ENCODE assay signal across 13 cellular contexts in genomic region chr4:47824844-47825243, GRCh38. TPM values are rescaled to one million over a fixed set of nuclear protein-coding genes. Genes with fewer than 3 reads are reported as not detected.
DNase-seq lines count a peak whose midpoint lies in the region; ATAC-seq, FAIRE-seq and TF ChIP-seq lines count a peak whose summit lies in the region.
"Had no signal": no experiment of that assay in that cellular context is flagged by ENCODE, and none has a peak within 500 bp of the region (broad histone marks: within the 10 kb centered on the region; RNA-seq: fewer than 3 reads in every experiment).

No MANE protein-coding gene starts in this region.

- no peak for FAIRE-seq in H1 (lab: Jason Lieb, UNC)

- no peak overlapping the region for H3K4me3 Mint-ChIP-seq in WTC11
- H3K4me3 Mint-ChIP-seq: activated naive CD8-positive, alpha-beta T cell; natural killer cell treated with Interleukin-12 subunit alpha and Interleukin-12 subunit beta and Interleukin-15 and Interleukin-18, amount 100 ng/mL, for 72 hours had no signal

- H2BK120ac ChIP-seq in H1 (replicated peaks; ENCODE audit: low read depth, low read length), result no peak overlapping the region

- no peaks in the 10 kb centered on the region for H3K9me3 ChIP-seq in H1 (ENCODE audit: insufficient read depth in 2 of 2, low read depth in 1 of 2, low read length in 1 of 2)
- no peaks in the 10 kb centered on the region for H3K9me3 ChIP-seq in psoas muscle

- H3K56ac ChIP-seq in H1 (replicated peaks; ENCODE audit: insufficient read length, low read depth, low read length), result no peak overlapping the region

- peaks cover 3% of the 10 kb centered on the region; the same call in 1 of the 2 replicates for H3K4me1 Mint-ChIP-seq in WTC11

- H3K9ac ChIP-seq in H1 (replicated peaks in 1 of 4; ENCODE audit: extremely low read depth in 1 of 4, low read depth in 3 of 4, low read length in 3 of 4), result no peak overlapping the region

- no peak overlapping the region for H2AK5ac ChIP-seq in H1 (ENCODE audit: low read depth, low read length)

- no peak overlapping the region for H3K23ac ChIP-seq in H1 (ENCODE audit: insufficient read length)

- TF ChIP-seq RAD21 in H1 (IDR thresholded peaks at IDR 0.05 in 1 of 2, conservative IDR thresholded peaks at IDR 0.05 in 1 of 2; ENCODE audit: low read depth in 2 of 2, low read length in 2 of 2), result no peak

- H3K18ac ChIP-seq in H1 (ENCODE audit: extremely low read depth, low read length), result no peak overlapping the region

- H3K14ac ChIP-seq in H1 (ENCODE audit: insufficient read length), result no peak overlapping the region

- no peaks in the 10 kb centered on the region for H4K20me1 ChIP-seq in H1 (replicated peaks in 1 of 2; ENCODE audit: control insufficient read depth in 1 of 2, insufficient read depth in 2 of 2, low read length in 2 of 2)

- H2AFZ ChIP-seq in H1 (ENCODE audit: low read length), result no peak overlapping the region

- no peaks in the 10 kb centered on the region for H3K36me3 ChIP-seq in H1 (ENCODE audit: control insufficient read depth in 2 of 4, insufficient read depth in 4 of 4, low read length in 3 of 4)
- H3K36me3 ChIP-seq in psoas muscle (ENCODE audit: insufficient read depth in 1 of 2, low read depth in 1 of 2), result no peaks in the 10 kb centered on the region

- H3K27me3 Mint-ChIP-seq in WTC11 (ENCODE audit: low read depth), result no peaks in the 10 kb centered on the region; the same call in 1 of the 2 replicates

- TF ChIP-seq CTCF in H1 (IDR thresholded peaks at IDR 0.05; ENCODE audit: control extremely low read depth in 1 of 3, insufficient read depth in 1 of 3, low read depth in 1 of 3, low read length in 3 of 3) (no peak), psoas muscle (IDR thresholded peaks at IDR 0.05) (no peak), WTC11 (IDR thresholded peaks at IDR 0.05) (no peak)

- H3K9me3 Mint-ChIP-seq in WTC11, result no peaks in the 10 kb centered on the region
- H3K9me3 Mint-ChIP-seq: natural killer cell treated with Interleukin-12 subunit alpha and Interleukin-12 subunit beta and Interleukin-15 and Interleukin-18, amount 100 ng/mL, for 72 hours had no signal

- no peaks in the 10 kb centered on the region for H3K36me3 Mint-ChIP-seq in WTC11
- H3K36me3 Mint-ChIP-seq: activated naive CD8-positive, alpha-beta T cell; natural killer cell treated with Interleukin-12 subunit alpha and Interleukin-12 subunit beta and Interleukin-15 and Interleukin-18, amount 100 ng/mL, for 72 hours had no signal

- TF ChIP-seq EP300 in H1 (IDR thresholded peaks at IDR 0.05; ENCODE audit: borderline replicate concordance in 1 of 2, low read depth in 2 of 2, low read length in 2 of 2), result no peak

- no peak overlapping the region for H2BK20ac ChIP-seq in H1 (ENCODE audit: low read length)

- no peak overlapping the region for H3K4ac ChIP-seq in H1 (replicated peaks; ENCODE audit: insufficient read length, low read depth, low read length)

- H2BK5ac ChIP-seq in H1 (ENCODE audit: low read depth, low read length), result no peak overlapping the region

- no peak overlapping the region for H3K4me2 ChIP-seq in H1 (ENCODE audit: insufficient read depth in 1 of 2, low read depth in 2 of 2, low read length in 2 of 2)

- peak overlapping the region; percentile 27; the same call in 1 of the 2 replicates for H2BK12ac ChIP-seq in H1 (ENCODE audit: low read depth, low read length)

- H3K4me1 ChIP-seq in H1 (replicated peaks in 1 of 4; ENCODE audit: control insufficient read depth in 3 of 4, insufficient read depth in 4 of 4, low read length in 3 of 4) (no peaks in the 10 kb centered on the region), psoas muscle (peaks cover 5% of the 10 kb centered on the region)

- no peak overlapping the region; the same call in 1 of the 2 replicates for H4K8ac ChIP-seq in H1 (ENCODE audit: extremely low read depth, insufficient read depth, low read length)

- H4K5ac ChIP-seq in H1 (ENCODE audit: insufficient read length, low read depth, low read length), result no peak overlapping the region

- no peaks in the 10 kb centered on the region for H3K79me1 ChIP-seq in H1 (ENCODE audit: low read depth, low read length)

- H3K27me3 ChIP-seq in H1 (replicated peaks in 1 of 4; ENCODE audit: control insufficient read depth in 3 of 4, extremely low read depth in 1 of 4, insufficient read depth in 3 of 4, low read length in 3 of 4) (no peaks in the 10 kb centered on the region), psoas muscle (ENCODE audit: insufficient read depth in 3 of 3, low read length in 2 of 3) (no peaks in the 10 kb centered on the region)

- H3K4me3 ChIP-seq in H1 (ENCODE audit: extremely low read depth in 1 of 4, insufficient read depth in 2 of 4, low read depth in 3 of 4, low read length in 4 of 4), result no peak overlapping the region
- H3K4me3 ChIP-seq in psoas muscle, result no peak overlapping the region

- POLR2A ChIA-PET in H1 (lab: Charles Lee; ENCODE audit: partially characterized antibody) (no interaction called here), WTC11 (lab: Charles Lee) (no interaction called here)

- TF ChIP-seq POLR2A in H1 (IDR thresholded peaks at IDR 0.05; ENCODE audit: control extremely low read depth in 1 of 2, low read depth in 2 of 2, low read length in 2 of 2), result no peak

- H4K91ac ChIP-seq in H1 (replicated peaks; ENCODE audit: insufficient read length, low read length), result no peak overlapping the region

- intact Hi-C loops in psoas muscle (cut with DNase I), result no loop called here

- H3K79me2 ChIP-seq in H1 (ENCODE audit: control insufficient read depth in 1 of 2, insufficient read depth in 2 of 2, low read length in 2 of 2), result no peaks in the 10 kb centered on the region

- H3K27ac Mint-ChIP-seq in WTC11, result no peak overlapping the region
- H3K27ac Mint-ChIP-seq: activated naive CD8-positive, alpha-beta T cell; natural killer cell treated with Interleukin-12 subunit alpha and Interleukin-12 subunit beta and Interleukin-15 and Interleukin-18, amount 100 ng/mL, for 72 hours had no signal

- H3K27ac ChIP-seq in H1 (ENCODE audit: low read depth, low read length), result no peak overlapping the region
- H3K27ac ChIP-seq in psoas muscle, result peak overlapping the region; percentile 60

- no peak for DNase-seq in H1 (ENCODE audit: low read depth in 1 of 2, low spot score in 2 of 2)
- peak in 1 of 2 donors; percentile 19 for DNase-seq in psoas muscle
- DNase-seq in HPDE6-E6E7 (ENCODE audit: extremely low spot score), result no peak
- DNase-seq in WTC11 (ENCODE audit: low spot score), result no peak
- DNase-seq in NCI-H2081 (lab: John Stamatoyannopoulos, UW), result no peak
- no peak for DNase-seq in LoVo (ENCODE audit: low spot score)
- DNase-seq: Calu3, caudate nucleus, NCI-H1105 treated with DMSO at 0.1 percent for 48 hours had no signal

- ATAC-seq in GM18868 (IDR thresholded peaks at IDR 0.05; ENCODE audit: unreplicated experiment) (peak; percentile 81), HG03342 (IDR thresholded peaks at IDR 0.05; ENCODE audit: unreplicated experiment) (peak; percentile 71), psoas muscle (peak; percentile 91 to 98 (median 97)), WTC11 (no peak; the same call in 1 of the 2 replicates)
- ATAC-seq: natural killer cell treated with Interleukin-12 subunit alpha and Interleukin-12 subunit beta and Interleukin-15 and Interleukin-18, amount 100 ng/mL, for 72 hours had no signal

- H2BK15ac ChIP-seq in H1 (ENCODE audit: low read length), result no peak overlapping the region

- WGBS in H1 (ENCODE audit: extremely low coverage in 1 of 2, insufficient coverage in 1 of 2, insufficient read length in 1 of 2, insufficient replicate concordance in 2 of 2, low coverage in 1 of 2, low lambda C conversion rate in 2 of 2, missing lambda C conversion rate in 1 of 2), 2 experiments, result 83% methylated on average over 7 of the region's 7 CpGs; no CpG with 5 or more reads in 1 of the 2 experiments
- 22 to 34% (median 24%) methylated on average over 7 of the region's 7 CpGs for WGBS in psoas muscle, 3 donors

- H3K23me2 ChIP-seq in H1 (ENCODE audit: low read depth, low read length), result no peaks in the 10 kb centered on the region

- CTCF ChIA-PET in H1 (lab: Charles Lee; ENCODE audit: partially characterized antibody), result interaction anchor here (0.9 to 2.9 kb wide), 7 partner anchors 10 to 137 kb away, joined by 3 to 12 read pairs (median 5); partner anchors contain the start of gene CORIN
- CTCF ChIA-PET in WTC11 (lab: Charles Lee), result interaction anchor here (0.8 to 1.9 kb wide), 2 partner anchors 12 to 120 kb away, joined by 4 to 18 read pairs; no protein-coding TSS in a partner anchor

TF ChIP-seq in H1, 55 proteins besides CTCF, POLR2A, EP300 and RAD21 (continues in another document):
- TF ChIP-seq CBX5 (IDR thresholded peaks at IDR 0.05; ENCODE audit: low read depth, low read length), result no peak
- no peak for TF ChIP-seq RNF2 (IDR thresholded peaks at IDR 0.05; ENCODE audit: borderline replicate concordance, low read depth, low read length, missing control alignments, poor library complexity, severe bottlenecking)
- no peak for TF ChIP-seq NANOG (IDR thresholded peaks at IDR 0.05; ENCODE audit: insufficient read depth, low read depth, low read length, poor library complexity, severe bottlenecking)
- no peak for TF ChIP-seq SP1 (IDR thresholded peaks at IDR 0.05; ENCODE audit: low read depth, low read length)
- TF ChIP-seq EZH2 (IDR thresholded peaks at IDR 0.05; ENCODE audit: low read depth, low read length, severe bottlenecking), result no peak
- TF ChIP-seq HDAC6 (IDR thresholded peaks at IDR 0.05; ENCODE audit: low read depth, low read length), result no peak

TF ChIP-seq in WTC11, 78 proteins besides CTCF, POLR2A, EP300 and RAD21 (continues in another document):
- TF ChIP-seq ZNF232 (CRISPR knock-in tag; IDR thresholded peaks at IDR 0.05) (no peak), ZNF263 (CRISPR knock-in tag; IDR thresholded peaks at IDR 0.05; ENCODE audit: low read depth) (no peak), IRF1 (CRISPR knock-in tag; IDR thresholded peaks at IDR 0.05) (no peak)

RNA-seq across cellular contexts. Expression of gene CORIN, which starts 13.0 kb away (rescaled TPM):
- 0.17 and 0.32 TPM in 2 replicates for total RNA-seq in H1 (2021; fragmentation: NEBNext Ultra II Directional; extraction: Animal tissue kit (Norgen Biotek cat#: 25700))
- polyA plus RNA-seq in H1 (2011; rRNA removed) (0.09 and 0.17 TPM in 2 replicates), psoas muscle (1 to 10 TPM in 1 of 3 donors, under 1 TPM in 2; 0.03 to 1.3 (median 0.35) TPM)
- 0.19 TPM for polyA plus RNA-seq in H1 (2011; cell fraction: cytosol; rRNA removed)
- 0.29 TPM for polyA plus RNA-seq in H1 (2011; cell fraction: nucleus; rRNA removed)
- polyA plus RNA-seq in H1 (2012, experiment 1 of 2), result 0.09 to 0.35 TPM (median 0.26 TPM) in 4 replicates
- polyA plus RNA-seq in H1 (2012, experiment 2 of 2), result not detected
- polyA plus RNA-seq in H1 (2013, experiment 1 of 2), result 0.24 TPM
- 0.06 TPM for polyA plus RNA-seq in H1 (2013, experiment 2 of 2)
- polyA minus RNA-seq in H1 (2011; rRNA and poly(A)+ RNA removed), result 0.76 and 1.2 TPM in 2 replicates
- not detected for polyA minus RNA-seq in H1 (2011; cell fraction: cytosol; rRNA and poly(A)+ RNA removed)
- polyA minus RNA-seq in H1 (2011; cell fraction: nucleus; rRNA and poly(A)+ RNA removed), result 0.90 TPM
- total RNA-seq in psoas muscle (under 1 TPM in 3 of 4 donors, not detected in 1; 0.06 to 0.24 (median 0.09) TPM), WTC11 (2021) (0.14 to 0.33 TPM (median 0.25 TPM) in 3 replicates)
- total RNA-seq: natural killer cell treated with Interleukin-12 subunit alpha and Interleukin-12 subunit beta and Interleukin-15 and Interleukin-18, amount 100 ng/mL, for 72 hours had no signal
